In genomic region chr1:27527857-27528700, GRCh38 we compare ENCODE assay signal across 8 cellular contexts. TPM values are rescaled to one million over a fixed set of nuclear protein-coding genes. Genes with fewer than 3 reads are reported as not detected.
A peak's percentile ranks its signal among the peaks of the same experiment; 100 is the strongest.
DNase-seq lines count a peak whose midpoint lies in the region; ATAC-seq and TF ChIP-seq lines count a peak whose summit lies in the region.

No MANE protein-coding gene starts in this region.

- no peaks in the 10 kb centered on the region for H3K9me3 ChIP-seq in CD4-positive, CD25-positive, alpha-beta regulatory T cell (ENCODE audit: control insufficient read depth in 2 of 2, low read length in 2 of 2)
- H3K9me3 ChIP-seq in mammary epithelial cell (replicated peaks; ENCODE audit: insufficient read depth, low read length) = no peaks in the 10 kb centered on the region

- peak; percentile 56 for ATAC-seq in CD4-positive, CD25-positive, alpha-beta regulatory T cell (ENCODE audit: low read depth in 2 of 2)
- ATAC-seq in HG03175 (IDR thresholded peaks at IDR 0.05; ENCODE audit: unreplicated experiment) = no peak

- H3K4me3 Mint-ChIP-seq in CD4-positive, CD25-positive, alpha-beta regulatory T cell = peak overlapping the region; percentile 0 to 81 (median 76)

- no TSS peak for BruUV-seq in mammary epithelial cell (replicated peaks; lab: Mats Ljungman, UMichigan)

- dilution Hi-C loops in mammary epithelial cell (cut with HindIII; ENCODE audit: low sequenced_read_pairs) = no loop called here

- no peaks in the 10 kb centered on the region for H3K36me3 Mint-ChIP-seq in CD4-positive, CD25-positive, alpha-beta regulatory T cell

- peak overlapping the region; percentile 69 for H3K4me2 ChIP-seq in mammary epithelial cell (ENCODE audit: insufficient read depth, low read depth, low read length)

- in situ Hi-C loops in mammary epithelial cell (cut with MboI; ENCODE audit: low sequenced_read_pairs in 2 of 2) = no loop called here

- peak; percentile 56 for TF ChIP-seq EP300 in Ishikawa (IDR thresholded peaks at IDR 0.05; ENCODE audit: borderline replicate concordance)

- H2AFZ ChIP-seq in mammary epithelial cell (ENCODE audit: low read depth, low read length) = peak overlapping the region; percentile 35

- peaks cover 18 to 70% (median 33%) of the 10 kb centered on the region in 4 donors for H3K4me1 Mint-ChIP-seq in CD4-positive, CD25-positive, alpha-beta regulatory T cell

- H3K79me2 ChIP-seq in mammary epithelial cell (ENCODE audit: insufficient read depth, low read length) = no peaks in the 10 kb centered on the region

- H3K9ac ChIP-seq in mammary epithelial cell (ENCODE audit: insufficient read depth, low read length) = peak overlapping the region; percentile 82

- H3K36me3 ChIP-seq in CD4-positive, CD25-positive, alpha-beta regulatory T cell (ENCODE audit: control insufficient read depth, insufficient read depth, low read length) = no peaks in the 10 kb centered on the region
- H3K36me3 ChIP-seq in mammary epithelial cell (ENCODE audit: insufficient read depth, low read length) = peaks cover 5% of the 10 kb centered on the region

- H4K20me1 ChIP-seq in mammary epithelial cell (ENCODE audit: insufficient read depth, low read length) = no peaks in the 10 kb centered on the region

- peaks cover 63% of the 10 kb centered on the region for H3K4me1 ChIP-seq in CD4-positive, CD25-positive, alpha-beta regulatory T cell (ENCODE audit: control insufficient read depth, insufficient read depth, low read length, poor library complexity, severe bottlenecking)
- peaks cover 64% of the 10 kb centered on the region for H3K4me1 ChIP-seq in mammary epithelial cell (ENCODE audit: insufficient read depth, low read length)

- TF ChIP-seq CTCF in mammary epithelial cell (conservative IDR thresholded peaks at IDR 0.05 in 1 of 2, IDR thresholded peaks at IDR 0.05 in 1 of 2; ENCODE audit: extremely low read depth in 1 of 2, insufficient read depth in 1 of 2, low read depth in 1 of 2, low read length in 2 of 2) = no peak

- peak overlapping the region in 2 of 3 donors; percentile 67 to 78 for H3K27ac Mint-ChIP-seq in CD4-positive, CD25-positive, alpha-beta regulatory T cell

- WGBS in mammary epithelial cell (ENCODE audit: low coverage, missing lambda C conversion rate) = 3% methylated on average over 22 of the region's 74 CpGs

- no peaks in the 10 kb centered on the region for H3K9me3 Mint-ChIP-seq in CD4-positive, CD25-positive, alpha-beta regulatory T cell

- no peak for TF ChIP-seq RAD21 in Ishikawa (IDR thresholded peaks at IDR 0.05; ENCODE audit: low read depth)

- CTCF ChIA-PET in mammary epithelial cell (lab: Charles Lee; ENCODE audit: low non-redundant PET) = no interaction called here

- H3K27ac ChIP-seq in CD4-positive, CD25-positive, alpha-beta regulatory T cell (ENCODE audit: insufficient read depth, low read length, poor library complexity, severe bottlenecking) = peak overlapping the region; percentile 84
- H3K27ac ChIP-seq in mammary epithelial cell (ENCODE audit: insufficient read depth, low read depth, low read length) = peak overlapping the region; percentile 81

- intact Hi-C loops in mammary epithelial cell (cut with micrococcal nuclease) = no loop called here

- no peak overlapping the region for H3K4me3 ChIP-seq in CD4-positive, CD25-positive, alpha-beta regulatory T cell (ENCODE audit: low read depth, low read length)
- H3K4me3 ChIP-seq in mammary epithelial cell (replicated peaks in 1 of 3; ENCODE audit: insufficient read depth in 1 of 3, low read depth in 2 of 3, low read length in 3 of 3) = peak overlapping the region in 2 of 3 experiments; percentile 9 to 26

- H3K27me3 ChIP-seq in CD4-positive, CD25-positive, alpha-beta regulatory T cell (ENCODE audit: control insufficient read depth, insufficient read depth, low read length) = no peaks in the 10 kb centered on the region
- H3K27me3 ChIP-seq in mammary epithelial cell (ENCODE audit: insufficient read depth, low read length) = no peaks in the 10 kb centered on the region

- peak; percentile 46 to 70 (median 68) for DNase-seq in CD4-positive, CD25-positive, alpha-beta regulatory T cell
- peak; percentile 16 for DNase-seq in T-helper 22 cell (ENCODE audit: low read depth)
- DNase-seq in mammary epithelial cell = peak; percentile 87
- DNase-seq in kidney tubule cell (ENCODE audit: low spot score) = peak; percentile 74
- peak; percentile 67 for DNase-seq in stimulated activated CD4-positive, alpha-beta T cell treated with anti-CD3 and anti-CD28 coated beads, Interleukin-4, amount 100 ng/mL, for 1 hour
- no peak for DNase-seq in NOMO-1 treated with dmso at 0.1 percent for 144 hours (lab: John Stamatoyannopoulos, UW; ENCODE audit: unreplicated experiment)

- H3K27me3 Mint-ChIP-seq in CD4-positive, CD25-positive, alpha-beta regulatory T cell = peaks cover 4% of the 10 kb centered on the region

TF ChIP-seq in Ishikawa, 13 proteins besides CTCF, POLR2A, EP300 and RAD21:
- TF ChIP-seq TAF1 (IDR thresholded peaks at IDR 0.05; ENCODE audit: low read depth) = 0 out of 2 replicates have a peak, but pooled peaks have one; percentile 52
- no peak for TF ChIP-seq REST (IDR thresholded peaks at IDR 0.05; ENCODE audit: low read depth)
- peak; percentile 57; the same call in 1 of the 2 replicates for TF ChIP-seq YY1 (IDR thresholded peaks at IDR 0.05; ENCODE audit: low read depth)
- TF ChIP-seq ZBTB7A (IDR thresholded peaks at IDR 0.05; ENCODE audit: low read depth) = peak; percentile 74
- no peak for TF ChIP-seq FOXM1 (IDR thresholded peaks at IDR 0.05; ENCODE audit: borderline replicate concordance, low read depth)
- TF ChIP-seq TCF12 (IDR thresholded peaks at IDR 0.05; ENCODE audit: low read depth) = peak; percentile 61; the same call in 1 of the 2 replicates
- peak; percentile 50 for TF ChIP-seq MAX (IDR thresholded peaks at IDR 0.05)
- peak; percentile 16; the same call in 1 of the 2 replicates for TF ChIP-seq EGR1 (IDR thresholded peaks at IDR 0.05)

RNA-seq across cellular contexts. Expression of gene WASF2, which starts 38.1 kb away (rescaled TPM):
- 175 TPM for total RNA-seq in CD4-positive, CD25-positive, alpha-beta regulatory T cell
- polyA plus RNA-seq in CD4-positive, CD25-positive, alpha-beta regulatory T cell = 10 to 100 TPM; 55.3 to 85.3 (median 61.8) TPM
- total RNA-seq in mammary epithelial cell = 100 to 1,000 TPM in 1 of 2 donors, 10 to 100 TPM in 1; 32.2 to 138 TPM
- 58.1 TPM for polyA plus RNA-seq in mammary epithelial cell
- polyA minus RNA-seq in mammary epithelial cell = 246 TPM
